In genomic region chr14:37698840-37699777, GRCh38 we compare ENCODE assay signal across 1 cellular context.
TF ChIP-seq lines count a peak whose summit lies in the region.

No MANE protein-coding gene starts in this region.

TF ChIP-seq in HepG2, 621 proteins besides CTCF, POLR2A, EP300 and RAD21 (continued from another document and continues in another):
- TF ChIP-seq, protein P1, sequence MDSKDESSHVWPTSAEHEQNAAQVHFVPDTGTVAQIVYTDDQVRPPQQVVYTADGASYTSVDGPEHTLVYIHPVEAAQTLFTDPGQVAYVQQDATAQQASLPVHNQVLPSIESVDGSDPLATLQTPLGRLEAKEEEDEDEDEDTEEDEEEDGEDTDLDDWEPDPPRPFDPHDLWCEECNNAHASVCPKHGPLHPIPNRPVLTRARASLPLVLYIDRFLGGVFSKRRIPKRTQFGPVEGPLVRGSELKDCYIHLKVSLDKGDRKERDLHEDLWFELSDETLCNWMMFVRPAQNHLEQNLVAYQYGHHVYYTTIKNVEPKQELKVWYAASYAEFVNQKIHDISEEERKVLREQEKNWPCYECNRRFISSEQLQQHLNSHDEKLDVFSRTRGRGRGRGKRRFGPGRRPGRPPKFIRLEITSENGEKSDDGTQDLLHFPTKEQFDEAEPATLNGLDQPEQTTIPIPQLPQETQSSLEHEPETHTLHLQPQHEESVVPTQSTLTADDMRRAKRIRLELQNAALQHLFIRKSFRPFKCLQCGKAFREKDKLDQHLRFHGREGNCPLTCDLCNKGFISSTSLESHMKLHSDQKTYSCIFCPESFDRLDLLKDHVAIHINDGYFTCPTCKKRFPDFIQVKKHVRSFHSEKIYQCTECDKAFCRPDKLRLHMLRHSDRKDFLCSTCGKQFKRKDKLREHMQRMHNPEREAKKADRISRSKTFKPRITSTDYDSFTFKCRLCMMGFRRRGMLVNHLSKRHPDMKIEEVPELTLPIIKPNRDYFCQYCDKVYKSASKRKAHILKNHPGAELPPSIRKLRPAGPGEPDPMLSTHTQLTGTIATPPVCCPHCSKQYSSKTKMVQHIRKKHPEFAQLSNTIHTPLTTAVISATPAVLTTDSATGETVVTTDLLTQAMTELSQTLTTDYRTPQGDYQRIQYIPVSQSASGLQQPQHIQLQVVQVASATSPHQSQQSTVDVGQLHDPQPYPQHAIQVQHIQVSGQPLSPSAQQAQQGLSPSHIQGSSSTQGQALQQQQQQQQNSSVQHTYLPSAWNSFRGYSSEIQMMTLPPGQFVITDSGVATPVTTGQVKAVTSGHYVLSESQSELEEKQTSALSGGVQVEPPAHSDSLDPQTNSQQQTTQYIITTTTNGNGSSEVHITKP (CRISPR knock-in tag; IDR thresholded peaks at IDR 0.05; ENCODE audit: low read depth): peak; percentile 25; the same call in 1 of the 2 replicates
- TF ChIP-seq CBX2 (IDR thresholded peaks at IDR 0.05; ENCODE audit: low read depth, low read length): no peak
- no peak for TF ChIP-seq CBX2 (CRISPR knock-in tag; IDR thresholded peaks at IDR 0.05; ENCODE audit: low read depth)
- TF ChIP-seq, protein P2, sequence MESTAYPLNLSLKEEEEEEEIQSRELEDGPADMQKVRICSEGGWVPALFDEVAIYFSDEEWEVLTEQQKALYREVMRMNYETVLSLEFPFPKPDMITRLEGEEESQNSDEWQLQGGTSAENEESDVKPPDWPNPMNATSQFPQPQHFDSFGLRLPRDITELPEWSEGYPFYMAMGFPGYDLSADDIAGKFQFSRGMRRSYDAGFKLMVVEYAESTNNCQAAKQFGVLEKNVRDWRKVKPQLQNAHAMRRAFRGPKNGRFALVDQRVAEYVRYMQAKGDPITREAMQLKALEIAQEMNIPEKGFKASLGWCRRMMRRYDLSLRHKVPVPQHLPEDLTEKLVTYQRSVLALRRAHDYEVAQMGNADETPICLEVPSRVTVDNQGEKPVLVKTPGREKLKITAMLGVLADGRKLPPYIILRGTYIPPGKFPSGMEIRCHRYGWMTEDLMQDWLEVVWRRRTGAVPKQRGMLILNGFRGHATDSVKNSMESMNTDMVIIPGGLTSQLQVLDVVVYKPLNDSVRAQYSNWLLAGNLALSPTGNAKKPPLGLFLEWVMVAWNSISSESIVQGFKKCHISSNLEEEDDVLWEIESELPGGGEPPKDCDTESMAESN (CRISPR knock-in tag; conservative IDR thresholded peaks at IDR 0.05): no peak
- 0 out of 2 replicates have a peak, but pooled peaks have one; percentile 17 for TF ChIP-seq TARDBP (CRISPR knock-in tag; IDR thresholded peaks at IDR 0.05)
- TF ChIP-seq ZNF556 (CRISPR knock-in tag; IDR thresholded peaks at IDR 0.05; ENCODE audit: borderline replicate concordance): peak; percentile 55; the same call in 1 of the 2 replicates
- TF ChIP-seq ZNF180 (CRISPR knock-in tag; IDR thresholded peaks at IDR 0.05; ENCODE audit: borderline replicate concordance, low read depth): no peak
- no peak for TF ChIP-seq ZNF577 (CRISPR knock-in tag; IDR thresholded peaks at IDR 0.05; ENCODE audit: borderline replicate concordance, low read depth)
- TF ChIP-seq ASH2L (IDR thresholded peaks at IDR 0.05; ENCODE audit: insufficient read length, low read depth, low read length): peak; percentile 75
- no peak for TF ChIP-seq PAF1 (CRISPR knock-in tag; IDR thresholded peaks at IDR 0.05)
- TF ChIP-seq FOXJ3 (CRISPR knock-in tag; IDR thresholded peaks at IDR 0.05; ENCODE audit: borderline replicate concordance): 0 out of 2 replicates have a peak, but pooled peaks have one; percentile 61
- TF ChIP-seq MATR3 (CRISPR knock-in tag; IDR thresholded peaks at IDR 0.05): no peak
- 0 out of 2 replicates have a peak, but pooled peaks have one; percentile 46 for TF ChIP-seq MEF2D (CRISPR knock-in tag; IDR thresholded peaks at IDR 0.05)
- no peak for TF ChIP-seq PHF20 (CRISPR knock-in tag; IDR thresholded peaks at IDR 0.05)
- TF ChIP-seq ZNF558 (CRISPR knock-in tag; IDR thresholded peaks at IDR 0.05; ENCODE audit: borderline replicate concordance): no peak
- TF ChIP-seq ZNF598 (CRISPR knock-in tag; IDR thresholded peaks at IDR 0.05; ENCODE audit: borderline replicate concordance): 0 out of 2 replicates have a peak, but pooled peaks have one; percentile 49
- no peak for TF ChIP-seq FOXA1 (IDR thresholded peaks at IDR 0.05)
- no peak for TF ChIP-seq FOXA1 (CRISPR knock-in tag; IDR thresholded peaks at IDR 0.05)
- TF ChIP-seq SETDB1 (CRISPR knock-in tag; IDR thresholded peaks at IDR 0.05; ENCODE audit: borderline replicate concordance): no peak
- TF ChIP-seq, protein P3, sequence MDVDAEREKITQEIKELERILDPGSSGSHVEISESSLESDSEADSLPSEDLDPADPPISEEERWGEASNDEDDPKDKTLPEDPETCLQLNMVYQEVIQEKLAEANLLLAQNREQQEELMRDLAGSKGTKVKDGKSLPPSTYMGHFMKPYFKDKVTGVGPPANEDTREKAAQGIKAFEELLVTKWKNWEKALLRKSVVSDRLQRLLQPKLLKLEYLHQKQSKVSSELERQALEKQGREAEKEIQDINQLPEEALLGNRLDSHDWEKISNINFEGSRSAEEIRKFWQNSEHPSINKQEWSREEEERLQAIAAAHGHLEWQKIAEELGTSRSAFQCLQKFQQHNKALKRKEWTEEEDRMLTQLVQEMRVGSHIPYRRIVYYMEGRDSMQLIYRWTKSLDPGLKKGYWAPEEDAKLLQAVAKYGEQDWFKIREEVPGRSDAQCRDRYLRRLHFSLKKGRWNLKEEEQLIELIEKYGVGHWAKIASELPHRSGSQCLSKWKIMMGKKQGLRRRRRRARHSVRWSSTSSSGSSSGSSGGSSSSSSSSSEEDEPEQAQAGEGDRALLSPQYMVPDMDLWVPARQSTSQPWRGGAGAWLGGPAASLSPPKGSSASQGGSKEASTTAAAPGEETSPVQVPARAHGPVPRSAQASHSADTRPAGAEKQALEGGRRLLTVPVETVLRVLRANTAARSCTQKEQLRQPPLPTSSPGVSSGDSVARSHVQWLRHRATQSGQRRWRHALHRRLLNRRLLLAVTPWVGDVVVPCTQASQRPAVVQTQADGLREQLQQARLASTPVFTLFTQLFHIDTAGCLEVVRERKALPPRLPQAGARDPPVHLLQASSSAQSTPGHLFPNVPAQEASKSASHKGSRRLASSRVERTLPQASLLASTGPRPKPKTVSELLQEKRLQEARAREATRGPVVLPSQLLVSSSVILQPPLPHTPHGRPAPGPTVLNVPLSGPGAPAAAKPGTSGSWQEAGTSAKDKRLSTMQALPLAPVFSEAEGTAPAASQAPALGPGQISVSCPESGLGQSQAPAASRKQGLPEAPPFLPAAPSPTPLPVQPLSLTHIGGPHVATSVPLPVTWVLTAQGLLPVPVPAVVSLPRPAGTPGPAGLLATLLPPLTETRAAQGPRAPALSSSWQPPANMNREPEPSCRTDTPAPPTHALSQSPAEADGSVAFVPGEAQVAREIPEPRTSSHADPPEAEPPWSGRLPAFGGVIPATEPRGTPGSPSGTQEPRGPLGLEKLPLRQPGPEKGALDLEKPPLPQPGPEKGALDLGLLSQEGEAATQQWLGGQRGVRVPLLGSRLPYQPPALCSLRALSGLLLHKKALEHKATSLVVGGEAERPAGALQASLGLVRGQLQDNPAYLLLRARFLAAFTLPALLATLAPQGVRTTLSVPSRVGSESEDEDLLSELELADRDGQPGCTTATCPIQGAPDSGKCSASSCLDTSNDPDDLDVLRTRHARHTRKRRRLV (CRISPR knock-in tag; IDR thresholded peaks at IDR 0.05): no peak
- TF ChIP-seq, protein P4, sequence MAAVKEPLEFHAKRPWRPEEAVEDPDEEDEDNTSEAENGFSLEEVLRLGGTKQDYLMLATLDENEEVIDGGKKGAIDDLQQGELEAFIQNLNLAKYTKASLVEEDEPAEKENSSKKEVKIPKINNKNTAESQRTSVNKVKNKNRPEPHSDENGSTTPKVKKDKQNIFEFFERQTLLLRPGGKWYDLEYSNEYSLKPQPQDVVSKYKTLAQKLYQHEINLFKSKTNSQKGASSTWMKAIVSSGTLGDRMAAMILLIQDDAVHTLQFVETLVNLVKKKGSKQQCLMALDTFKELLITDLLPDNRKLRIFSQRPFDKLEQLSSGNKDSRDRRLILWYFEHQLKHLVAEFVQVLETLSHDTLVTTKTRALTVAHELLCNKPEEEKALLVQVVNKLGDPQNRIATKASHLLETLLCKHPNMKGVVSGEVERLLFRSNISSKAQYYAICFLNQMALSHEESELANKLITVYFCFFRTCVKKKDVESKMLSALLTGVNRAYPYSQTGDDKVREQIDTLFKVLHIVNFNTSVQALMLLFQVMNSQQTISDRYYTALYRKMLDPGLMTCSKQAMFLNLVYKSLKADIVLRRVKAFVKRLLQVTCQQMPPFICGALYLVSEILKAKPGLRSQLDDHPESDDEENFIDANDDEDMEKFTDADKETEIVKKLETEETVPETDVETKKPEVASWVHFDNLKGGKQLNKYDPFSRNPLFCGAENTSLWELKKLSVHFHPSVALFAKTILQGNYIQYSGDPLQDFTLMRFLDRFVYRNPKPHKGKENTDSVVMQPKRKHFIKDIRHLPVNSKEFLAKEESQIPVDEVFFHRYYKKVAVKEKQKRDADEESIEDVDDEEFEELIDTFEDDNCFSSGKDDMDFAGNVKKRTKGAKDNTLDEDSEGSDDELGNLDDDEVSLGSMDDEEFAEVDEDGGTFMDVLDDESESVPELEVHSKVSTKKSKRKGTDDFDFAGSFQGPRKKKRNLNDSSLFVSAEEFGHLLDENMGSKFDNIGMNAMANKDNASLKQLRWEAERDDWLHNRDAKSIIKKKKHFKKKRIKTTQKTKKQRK (IDR thresholded peaks at IDR 0.05; ENCODE audit: low read length): no peak
- TF ChIP-seq ZNF101 (CRISPR knock-in tag; IDR thresholded peaks at IDR 0.05; ENCODE audit: borderline replicate concordance, low read depth): no peak
- TF ChIP-seq NFYC (CRISPR knock-in tag; IDR thresholded peaks at IDR 0.05): peak; percentile 60
- TF ChIP-seq MIER2 (CRISPR knock-in tag; IDR thresholded peaks at IDR 0.05): peak; percentile 49; the same call in 1 of the 2 replicates
- TF ChIP-seq ZNF124 (CRISPR knock-in tag; IDR thresholded peaks at IDR 0.05): peak; percentile 83; the same call in 1 of the 2 replicates
- TF ChIP-seq MIXL1 (CRISPR knock-in tag; IDR thresholded peaks at IDR 0.05): peak; percentile 97
- no peak for TF ChIP-seq AGO1 (IDR thresholded peaks at IDR 0.05; ENCODE audit: low read depth, low read length, poor library complexity, severe bottlenecking)
- no peak for TF ChIP-seq NFAT5 (CRISPR knock-in tag; IDR thresholded peaks at IDR 0.05)
- TF ChIP-seq ZNF629 (CRISPR knock-in tag; conservative IDR thresholded peaks at IDR 0.05): 0 out of 2 replicates have a peak, but pooled peaks have one; percentile 20
- TF ChIP-seq, protein P5, sequence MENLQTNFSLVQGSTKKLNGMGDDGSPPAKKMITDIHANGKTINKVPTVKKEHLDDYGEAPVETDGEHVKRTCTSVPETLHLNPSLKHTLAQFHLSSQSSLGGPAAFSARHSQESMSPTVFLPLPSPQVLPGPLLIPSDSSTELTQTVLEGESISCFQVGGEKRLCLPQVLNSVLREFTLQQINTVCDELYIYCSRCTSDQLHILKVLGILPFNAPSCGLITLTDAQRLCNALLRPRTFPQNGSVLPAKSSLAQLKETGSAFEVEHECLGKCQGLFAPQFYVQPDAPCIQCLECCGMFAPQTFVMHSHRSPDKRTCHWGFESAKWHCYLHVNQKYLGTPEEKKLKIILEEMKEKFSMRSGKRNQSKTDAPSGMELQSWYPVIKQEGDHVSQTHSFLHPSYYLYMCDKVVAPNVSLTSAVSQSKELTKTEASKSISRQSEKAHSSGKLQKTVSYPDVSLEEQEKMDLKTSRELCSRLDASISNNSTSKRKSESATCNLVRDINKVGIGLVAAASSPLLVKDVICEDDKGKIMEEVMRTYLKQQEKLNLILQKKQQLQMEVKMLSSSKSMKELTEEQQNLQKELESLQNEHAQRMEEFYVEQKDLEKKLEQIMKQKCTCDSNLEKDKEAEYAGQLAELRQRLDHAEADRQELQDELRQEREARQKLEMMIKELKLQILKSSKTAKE (CRISPR knock-in tag; IDR thresholded peaks at IDR 0.05; ENCODE audit: borderline replicate concordance): peak; percentile 48; the same call in 1 of the 2 replicates
- no peak for TF ChIP-seq IKZF1 (IDR thresholded peaks at IDR 0.05)
- peak; percentile 79 for TF ChIP-seq HNF4G (IDR thresholded peaks at IDR 0.05; ENCODE audit: borderline replicate concordance, low read depth, low read length)
- peak; percentile 43; the same call in 1 of the 2 replicates for TF ChIP-seq HNF4G (CRISPR knock-in tag; IDR thresholded peaks at IDR 0.05; ENCODE audit: borderline replicate concordance, low read depth)
- 0 out of 2 replicates have a peak, but pooled peaks have one; percentile 18 for TF ChIP-seq RFXAP (CRISPR knock-in tag; IDR thresholded peaks at IDR 0.05; ENCODE audit: borderline replicate concordance)
- no peak for TF ChIP-seq MAF1 (CRISPR knock-in tag; IDR thresholded peaks at IDR 0.05; ENCODE audit: borderline replicate concordance)
- no peak for TF ChIP-seq RBAK (CRISPR knock-in tag; IDR thresholded peaks at IDR 0.05)
- TF ChIP-seq ZNF572 (CRISPR knock-in tag; IDR thresholded peaks at IDR 0.05): no peak
- TF ChIP-seq CENPBD1 (CRISPR knock-in tag; IDR thresholded peaks at IDR 0.05; ENCODE audit: borderline replicate concordance, low read depth): no peak
- no peak; the same call in 1 of the 2 replicates for TF ChIP-seq SMC3 (IDR thresholded peaks at IDR 0.05; ENCODE audit: low read length)
